ENCODE assay signal across 1 cellular context in the genomic region with DNA sequence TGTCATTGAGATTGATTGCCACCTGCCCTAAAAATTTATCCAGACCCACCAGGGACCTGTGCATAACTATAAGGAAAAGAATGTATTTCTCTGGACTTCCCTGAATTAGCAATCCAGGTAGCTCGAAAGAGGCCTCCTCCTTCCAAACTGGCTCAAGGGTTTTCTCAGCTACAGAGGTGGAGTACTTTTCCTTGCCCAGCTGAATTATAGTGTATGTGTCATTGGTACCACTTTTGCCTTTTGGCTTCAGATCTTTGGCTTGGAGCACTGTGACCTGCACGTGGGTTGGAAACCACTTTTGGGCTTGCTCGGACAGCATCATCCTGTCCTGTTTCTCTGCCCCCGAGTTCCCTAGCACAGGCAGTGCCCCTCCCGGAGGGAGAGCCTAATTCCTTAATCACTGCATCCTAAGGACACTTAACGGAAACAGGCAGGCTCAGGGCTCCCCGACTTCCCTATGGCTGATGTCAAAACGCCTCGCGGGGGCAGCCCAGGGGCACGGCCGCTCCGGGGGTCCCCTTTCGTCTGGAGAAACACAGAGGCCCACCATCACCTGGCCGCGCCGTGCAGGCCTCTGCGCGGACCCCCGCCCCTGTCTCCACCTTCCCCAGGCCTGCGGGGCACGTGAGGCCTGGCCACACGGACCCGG.
TF ChIP-seq lines count a peak whose summit lies in the region.

No MANE protein-coding gene starts in this region.

TF ChIP-seq in HEK293, 187 proteins besides CTCF, POLR2A, EP300 and RAD21 (continued from another document and continues in another):
- TF ChIP-seq ZNF677 (tag by site-specific recombination; IDR thresholded peaks at IDR 0.05) (no peak), FEZF1 (tag by site-specific recombination; IDR thresholded peaks at IDR 0.05) (peak; percentile 25; the same call in 1 of the 2 replicates), ZNF248 (tag by site-specific recombination; IDR thresholded peaks at IDR 0.05) (no peak), ZBTB10 (tag by site-specific recombination; IDR thresholded peaks at IDR 0.05) (no peak), ZNF837 (tag by site-specific recombination; IDR thresholded peaks at IDR 0.05) (no peak), ZNF777 (tag by site-specific recombination; IDR thresholded peaks at IDR 0.05; ENCODE audit: borderline replicate concordance) (no peak), ZNF148 (tag by site-specific recombination; IDR thresholded peaks at IDR 0.05; ENCODE audit: borderline replicate concordance) (no peak), ZNF146 (tag by site-specific recombination; IDR thresholded peaks at IDR 0.05) (0 out of 2 replicates have a peak, but pooled peaks have one; percentile 1), PRDM2 (tag by site-specific recombination; IDR thresholded peaks at IDR 0.05; ENCODE audit: borderline replicate concordance) (no peak), ZNF140 (tag by site-specific recombination; IDR thresholded peaks at IDR 0.05) (no peak), ZNF157 (tag by site-specific recombination; IDR thresholded peaks at IDR 0.05) (no peak), ZNF600 (tag by site-specific recombination; IDR thresholded peaks at IDR 0.05) (peak; percentile 79), ZNF16 (tag by site-specific recombination; IDR thresholded peaks at IDR 0.05; ENCODE audit: low read depth) (no peak), ZFP37 (tag by site-specific recombination; IDR thresholded peaks at IDR 0.05) (no peak), IKZF3 (tag by site-specific recombination; IDR thresholded peaks at IDR 0.05) (peak; percentile 23; the same call in 1 of the 2 replicates), ZNF391 (tag by site-specific recombination; IDR thresholded peaks at IDR 0.05; ENCODE audit: borderline replicate concordance, low read depth) (no peak), ZSCAN16 (tag by site-specific recombination; IDR thresholded peaks at IDR 0.05) (no peak), ZBTB8A (tag by site-specific recombination; IDR thresholded peaks at IDR 0.05) (no peak), KLF1 (tag by site-specific recombination; IDR thresholded peaks at IDR 0.05) (no peak; the same call in 1 of the 2 replicates), ZBTB48 (tag by site-specific recombination; IDR thresholded peaks at IDR 0.05) (peak; percentile 87; the same call in 1 of the 2 replicates), REPIN1 (tag by site-specific recombination; IDR thresholded peaks at IDR 0.05; ENCODE audit: low read depth) (no peak), ZNF24 (tag by site-specific recombination; IDR thresholded peaks at IDR 0.05) (peak; percentile 31; the same call in 1 of the 2 replicates), KLF16 (tag by site-specific recombination; IDR thresholded peaks at IDR 0.05) (no peak), AEBP2 (tag by site-specific recombination; IDR thresholded peaks at IDR 0.05; ENCODE audit: borderline replicate concordance) (no peak), ZNF626 (tag by site-specific recombination; IDR thresholded peaks at IDR 0.05) (no peak), PBX3 (CRISPR knock-in tag; IDR thresholded peaks at IDR 0.05) (no peak; the same call in 1 of the 2 replicates), ZNF23 (tag by site-specific recombination; IDR thresholded peaks at IDR 0.05; ENCODE audit: borderline replicate concordance) (no peak), SCRT1 (tag by site-specific recombination; IDR thresholded peaks at IDR 0.05; ENCODE audit: borderline replicate concordance) (no peak), ZNF354C (tag by site-specific recombination; IDR thresholded peaks at IDR 0.05; ENCODE audit: borderline replicate concordance, low read depth) (no peak), OSR2 (tag by site-specific recombination; IDR thresholded peaks at IDR 0.05) (no peak), EGR2 (tag by site-specific recombination; IDR thresholded peaks at IDR 0.05; ENCODE audit: low read depth) (no peak), ZNF571 (tag by site-specific recombination; IDR thresholded peaks at IDR 0.05) (no peak), TCF7L2 (IDR thresholded peaks at IDR 0.05; ENCODE audit: borderline replicate concordance, low read depth, low read length) (no peak), ZNF660 (tag by site-specific recombination; IDR thresholded peaks at IDR 0.05) (peak; percentile 52; the same call in 1 of the 2 replicates), ZNF324 (tag by site-specific recombination; IDR thresholded peaks at IDR 0.05) (no peak), SETDB1 (IDR thresholded peaks at IDR 0.05; ENCODE audit: insufficient read length, low read length) (no peak), ZNF561 (tag by site-specific recombination; IDR thresholded peaks at IDR 0.05; ENCODE audit: borderline replicate concordance) (no peak; the same call in 1 of the 2 replicates), ZFHX2 (tag by site-specific recombination; conservative IDR thresholded peaks at IDR 0.05) (no peak), ZNF37A (tag by site-specific recombination; IDR thresholded peaks at IDR 0.05) (no peak), ZNF843 (tag by site-specific recombination; IDR thresholded peaks at IDR 0.05) (no peak), ZNF558 (tag by site-specific recombination; IDR thresholded peaks at IDR 0.05) (no peak)
- TF ChIP-seq, protein P1, sequence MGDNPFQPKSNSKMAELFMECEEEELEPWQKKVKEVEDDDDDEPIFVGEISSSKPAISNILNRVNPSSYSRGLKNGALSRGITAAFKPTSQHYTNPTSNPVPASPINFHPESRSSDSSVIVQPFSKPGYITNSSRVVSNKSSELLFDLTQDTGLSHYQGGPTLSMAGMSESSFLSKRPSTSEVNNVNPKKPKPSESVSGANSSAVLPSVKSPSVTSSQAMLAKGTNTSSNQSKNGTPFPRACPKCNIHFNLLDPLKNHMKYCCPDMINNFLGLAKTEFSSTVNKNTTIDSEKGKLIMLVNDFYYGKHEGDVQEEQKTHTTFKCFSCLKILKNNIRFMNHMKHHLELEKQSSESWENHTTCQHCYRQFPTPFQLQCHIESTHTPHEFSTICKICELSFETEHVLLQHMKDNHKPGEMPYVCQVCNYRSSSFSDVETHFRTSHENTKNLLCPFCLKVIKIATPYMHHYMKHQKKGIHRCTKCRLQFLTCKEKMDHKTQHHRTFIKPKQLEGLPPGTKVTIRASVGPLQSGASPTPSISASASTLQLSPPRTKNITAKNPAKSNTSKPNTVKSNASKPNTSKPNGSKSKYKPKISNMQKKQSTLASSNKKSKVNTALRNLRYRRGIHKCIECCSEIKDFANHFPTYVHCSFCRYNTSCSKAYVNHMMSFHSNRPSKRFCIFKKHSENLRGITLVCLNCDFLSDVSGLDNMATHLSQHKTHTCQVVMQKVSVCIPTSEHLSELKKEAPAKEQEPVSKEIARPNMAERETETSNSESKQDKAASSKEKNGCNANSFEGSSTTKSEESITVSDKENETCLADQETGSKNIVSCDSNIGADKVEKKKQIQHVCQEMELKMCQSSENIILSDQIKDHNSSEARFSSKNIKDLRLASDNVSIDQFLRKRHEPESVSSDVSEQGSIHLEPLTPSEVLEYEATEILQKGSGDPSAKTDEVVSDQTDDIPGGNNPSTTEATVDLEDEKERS (tag by site-specific recombination; IDR thresholded peaks at IDR 0.05): no peak
- TF ChIP-seq, protein P2, sequence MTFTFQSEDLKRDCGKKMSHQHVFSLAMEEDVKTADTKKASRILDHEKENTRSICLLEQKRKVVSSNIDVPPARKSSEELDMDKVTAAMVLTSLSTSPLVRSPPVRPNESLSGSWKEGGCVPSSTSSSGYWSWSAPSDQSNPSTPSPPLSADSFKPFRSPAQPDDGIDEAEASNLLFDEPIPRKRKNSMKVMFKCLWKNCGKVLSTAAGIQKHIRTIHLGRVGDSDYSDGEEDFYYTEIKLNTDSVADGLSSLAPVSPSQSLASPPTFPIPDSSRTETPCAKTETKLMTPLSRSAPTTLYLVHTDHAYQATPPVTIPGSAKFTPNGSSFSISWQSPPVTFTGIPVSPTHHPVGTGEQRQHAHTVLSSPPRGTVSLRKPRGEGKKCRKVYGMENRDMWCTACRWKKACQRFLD (tag by site-specific recombination; IDR thresholded peaks at IDR 0.05): no peak
